In genomic region chr11:133929401-133930052, GRCh38 we compare ENCODE assay signal across 2 cellular contexts.
TF ChIP-seq lines count a peak whose summit lies in the region.

No MANE protein-coding gene starts in this region.

TF ChIP-seq in SK-N-SH, 30 proteins besides CTCF, POLR2A, EP300 and RAD21:
- TF ChIP-seq MXI1 (IDR thresholded peaks at IDR 0.05; ENCODE audit: low read depth, low read length) (peak; percentile 69; the same call in 1 of the 2 replicates), CHD2 (IDR thresholded peaks at IDR 0.05; ENCODE audit: low read length, partially characterized antibody) (no peak)

TF ChIP-seq in SK-N-SH treated with all-trans-retinoic acid at 6 μM for 48 hours, 23 proteins besides CTCF, POLR2A, EP300 and RAD21:
- TF ChIP-seq BACH2 (CRISPR knock-in tag; IDR thresholded peaks at IDR 0.05; ENCODE audit: borderline replicate concordance) (no peak), ZFP3 (CRISPR knock-in tag; IDR thresholded peaks at IDR 0.05) (no peak), ESRRG (CRISPR knock-in tag; IDR thresholded peaks at IDR 0.05) (no peak), ISL1 (CRISPR knock-in tag; IDR thresholded peaks at IDR 0.05) (no peak), ZFP30 (CRISPR knock-in tag; IDR thresholded peaks at IDR 0.05) (no peak), TSHZ2 (CRISPR knock-in tag; IDR thresholded peaks at IDR 0.05) (no peak), GLIS3 (CRISPR knock-in tag; IDR thresholded peaks at IDR 0.05) (no peak), ZNF565 (CRISPR knock-in tag; conservative IDR thresholded peaks at IDR 0.05; ENCODE audit: low read depth) (no peak), PATZ1 (CRISPR knock-in tag; IDR thresholded peaks at IDR 0.05; ENCODE audit: borderline replicate concordance) (no peak), ZNF70 (CRISPR knock-in tag; IDR thresholded peaks at IDR 0.05) (no peak), CSRNP3 (CRISPR knock-in tag; IDR thresholded peaks at IDR 0.05) (no peak), ZC3H10 (CRISPR knock-in tag; IDR thresholded peaks at IDR 0.05) (no peak), POU6F1 (CRISPR knock-in tag; IDR thresholded peaks at IDR 0.05; ENCODE audit: borderline replicate concordance, low read depth) (no peak)
